Comparison of ENCODE assay signal across 29 cellular contexts in genomic region chr19:30323904-30324303, GRCh38. TPM values are rescaled to one million over a fixed set of nuclear protein-coding genes. Genes with fewer than 3 reads are reported as not detected.
"Had no signal": no experiment of that assay in that cellular context is flagged by ENCODE, and none has a peak within 500 bp of the region (broad histone marks: within the 10 kb centered on the region; RNA-seq: fewer than 3 reads in every experiment).

No MANE protein-coding gene starts in this region.

- ATAC-seq: naive thymus-derived CD4-positive, alpha-beta T cell; natural killer cell; psoas muscle; right cardiac atrium; sciatic nerve; stimulated activated memory B cell treated with anti-CD40 and anti-IgM and Interleukin-4, amounts not matched to agents 10 μg/mL and 1 μg/mL and 100 μg/mL, for 72 hours; stimulated activated naive CD8-positive, alpha-beta T cell treated with anti-CD3 and anti-CD28 coated beads, Interleukin-15, amount 100 ng/mL, for 72 hours; stimulated activated naive CD8-positive, alpha-beta T cell treated with anti-CD3 and anti-CD28 coated beads, Interleukin-15, Interleukin-2, amounts not matched to agents 100 U/mL and 50 U/mL, for 24 hours; upper lobe of right lung had no signal

- H3K9me3 ChIP-seq: neutrophil, ovary, psoas muscle, spleen, suprapubic skin, testis, tibial artery, transverse colon, upper lobe of right lung, vagina had no signal

- H3K4me1 ChIP-seq: parathyroid adenoma, psoas muscle, testis, tibial artery, upper lobe of right lung had no signal

- DNase-seq: naive thymus-derived CD4-positive, alpha-beta T cell; natural killer cell; nucleus accumbens; ovary; posterior cingulate gyrus; psoas muscle; right cardiac atrium; spleen; stimulated activated CD4-positive, alpha-beta T cell treated with anti-CD3 and anti-CD28 coated beads, Interleukin-12 subunit alpha, Interleukin-12 subunit beta, amount 100 ng/mL, for 4 hours; stimulated activated CD4-positive, alpha-beta T cell treated with anti-CD3 and anti-CD28 coated beads, Interleukin-1b, Interleukin-23, amount 100 ng/mL, for 48 hours; stimulated activated CD4-positive, alpha-beta T cell treated with anti-CD3 and anti-CD28 coated beads, Interleukin-4, amount 100 ng/mL, for 1 hour; stimulated activated CD4-positive, alpha-beta T cell treated with anti-CD3 and anti-CD28 coated beads, Interleukin-4, amount 100 ng/mL, for 4 hours; stimulated activated CD8-positive, alpha-beta memory T cell treated with anti-CD3 and anti-CD28 coated beads, Interleukin-4, amount 100 ng/mL, for 48 hours; stimulated activated naive CD4-positive, alpha-beta T cell; stimulated activated naive CD8-positive, alpha-beta T cell treated with anti-CD3 and anti-CD28 coated beads, Interleukin-15, amount 100 ng/mL, for 72 hours; stimulated activated naive CD8-positive, alpha-beta T cell treated with anti-CD3 and anti-CD28 coated beads, Interleukin-15, Interleukin-2, amounts not matched to agents 100 U/mL and 50 U/mL, for 24 hours; substantia nigra; testis; tibial artery; transverse colon; upper lobe of right lung had no signal

- H3K79me2 ChIP-seq: parathyroid adenoma had no signal

- H3K4me2 ChIP-seq: smooth muscle cell had no signal

- H3K36me3 ChIP-seq: neutrophil, ovary, spleen, suprapubic skin, tibial artery, transverse colon, upper lobe of right lung, vagina had no signal

- H3K27ac ChIP-seq: neutrophil, ovary, parathyroid adenoma, psoas muscle, skin epidermis, spleen, suprapubic skin, testis, tibial artery, transverse colon, upper lobe of right lung, vagina had no signal

- H3K9ac ChIP-seq: parathyroid adenoma had no signal

- H2AFZ ChIP-seq: parathyroid adenoma had no signal

- H3K27me3 ChIP-seq: neutrophil, ovary, spleen, suprapubic skin, testis, tibial artery, transverse colon, upper lobe of right lung, vagina had no signal

- H3K4me3 ChIP-seq: ovary, psoas muscle, skin epidermis, smooth muscle cell, spleen, suprapubic skin, testis, tibial artery, transverse colon, upper lobe of right lung, vagina had no signal

RNA-seq across cellular contexts. Expression of gene ZNF536, which starts 48.3 kb away (rescaled TPM):
- total RNA-seq: naive thymus-derived CD4-positive, alpha-beta T cell; natural killer cell; smooth muscle cell had no signal
- polyA plus RNA-seq: naive thymus-derived CD4-positive, alpha-beta T cell; smooth muscle cell had no signal
